Comparison of ENCODE assay signal across 23 cellular contexts in the genomic region with DNA sequence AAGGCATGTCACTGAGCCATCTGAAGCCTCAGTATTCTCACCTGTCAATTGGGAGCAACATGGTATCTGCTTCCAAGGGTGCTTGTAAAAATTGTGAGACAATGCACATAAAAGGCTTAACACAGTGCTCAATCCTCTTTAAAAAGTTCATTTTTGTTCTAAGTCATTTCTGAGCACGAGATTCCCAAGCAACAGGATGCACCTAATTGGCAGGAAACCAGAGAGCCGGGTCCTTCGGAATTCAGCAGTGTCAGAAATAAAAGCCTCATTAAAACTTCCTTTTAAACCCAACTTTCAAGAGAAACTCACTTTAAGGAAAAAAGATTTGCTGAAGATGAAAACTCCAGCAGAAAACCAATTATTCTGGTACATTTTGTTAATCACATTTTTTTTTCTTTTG.
"Had no signal": no experiment of that assay in that cellular context is flagged by ENCODE, and none has a peak within 500 bp of the region (broad histone marks: within the 10 kb centered on the region; RNA-seq: fewer than 3 reads in every experiment).

No MANE protein-coding gene starts in this region.

- H3K27me3 ChIP-seq: pancreas, right lobe of liver, sigmoid colon, stomach, testis, transverse colon, upper lobe of right lung, uterus had no signal

- FAIRE-seq: pancreas, small intestine had no signal

- H3K4me3 ChIP-seq: pancreas, psoas muscle, right lobe of liver, sigmoid colon, stomach, suprapubic skin, testis, tibial artery, transverse colon, upper lobe of right lung, uterus had no signal

- H3K36me3 ChIP-seq: neutrophil, pancreas, right lobe of liver, sigmoid colon, stomach, suprapubic skin, tibial artery, transverse colon, upper lobe of right lung, uterus had no signal

- DNase-seq: naive thymus-derived CD8-positive, alpha-beta T cell; nephron progenitor cell; nucleus accumbens; pancreas; psoas muscle; right cardiac atrium; right lobe of liver; sigmoid colon; small intestine; stimulated activated CD4-positive, alpha-beta T cell treated with anti-CD3 and anti-CD28 coated beads, Interleukin-15, amount 100 ng/mL, for 24 hours; stimulated activated CD4-positive, alpha-beta T cell treated with anti-CD3 and anti-CD28 coated beads, Interleukin-2, amount 100 ng/mL, for 24 hours; stimulated activated CD4-positive, alpha-beta T cell treated with anti-CD3 and anti-CD28 coated beads, Interleukin-2, amount 100 ng/mL, for 48 hours; stimulated activated CD4-positive, alpha-beta T cell treated with anti-CD3 and anti-CD28 coated beads, Interleukin-4, amount 100 ng/mL, for 24 hours; stimulated activated naive B cell treated with anti-CD40 and anti-IgM and Interleukin-4, amounts not matched to agents 10 μg/mL and 1 μg/mL and 100 μg/mL, for 72 hours; stimulated activated naive CD4-positive, alpha-beta T cell treated with Interleukin-2 at 50 U/mL for 16 hours; stomach; testis; tibial artery; transverse colon; upper lobe of right lung; uterus had no signal

- H3K27ac ChIP-seq: neutrophil, pancreas, psoas muscle, right lobe of liver, sigmoid colon, stomach, suprapubic skin, testis, tibial artery, transverse colon, upper lobe of right lung, uterus had no signal

- H3K4me1 ChIP-seq: pancreas, psoas muscle, right lobe of liver, sigmoid colon, stomach, suprapubic skin, testis, tibial artery, transverse colon, upper lobe of right lung, uterus had no signal

- H3K9me3 ChIP-seq: pancreas, right lobe of liver, sigmoid colon, suprapubic skin, testis, uterus had no signal
